Comparison of ENCODE assay signal across 9 cellular contexts in the genomic region with DNA sequence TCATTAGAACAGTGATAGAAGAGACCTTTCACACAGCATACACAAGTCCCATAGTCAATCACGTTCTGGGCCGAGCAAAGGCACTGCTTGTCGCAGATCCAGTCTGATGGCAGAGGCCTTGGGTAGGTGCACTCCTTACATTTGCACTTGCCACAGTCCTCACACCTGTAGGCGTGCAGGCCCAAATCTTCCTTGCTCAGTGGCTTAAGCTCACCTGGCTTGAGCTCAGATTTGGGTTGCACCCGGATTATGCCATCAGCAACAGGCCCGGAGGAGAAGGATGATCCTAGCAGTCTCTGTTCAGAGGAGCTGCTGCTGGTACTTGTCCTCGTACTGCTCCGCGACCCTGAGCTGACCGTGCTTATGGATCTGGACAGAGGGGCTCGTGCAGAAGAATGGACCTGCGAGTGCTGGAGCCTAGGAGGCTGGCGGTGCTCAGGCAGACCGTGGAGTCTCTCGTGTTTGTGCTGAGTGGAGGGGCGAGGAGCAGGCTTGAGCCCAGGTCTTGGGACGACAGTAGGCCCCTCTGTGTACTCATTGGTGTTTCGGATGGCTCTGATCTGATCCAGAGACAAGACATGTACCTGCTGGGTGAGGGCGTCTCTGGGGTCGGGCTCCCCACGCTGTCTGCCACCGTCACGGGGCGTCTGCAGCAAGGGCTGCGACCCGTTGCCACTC. TPM values are rescaled to one million over a fixed set of nuclear protein-coding genes. Genes with fewer than 3 reads are reported as not detected.
DNase-seq lines count a peak whose midpoint lies in the region; ATAC-seq and TF ChIP-seq lines count a peak whose summit lies in the region.
"Had no signal": no experiment of that assay in that cellular context is flagged by ENCODE, and none has a peak within 500 bp of the region (broad histone marks: within the 10 kb centered on the region; RNA-seq: fewer than 3 reads in every experiment).

No MANE protein-coding gene starts in this region.

- H2BK12ac ChIP-seq in neuronal stem cell (ENCODE audit: low read length), result no peak overlapping the region

- no peak for DNase-seq in AG10803 (ENCODE audit: low read depth)
- peak; percentile 29 for DNase-seq in adipocyte (ENCODE audit: low read depth)
- DNase-seq in fibroblast of villous mesenchyme (ENCODE audit: low read depth), result no peak
- DNase-seq in neuronal stem cell (ENCODE audit: low spot score), result no peak
- no peak for DNase-seq in DMS114 treated with DMSO at 0.1 percent for 48 hours (lab: John Stamatoyannopoulos, UW; ENCODE audit: unreplicated experiment)
- no peak for DNase-seq in NCI-H524 treated with DMSO at 0.1 percent for 48 hours (lab: John Stamatoyannopoulos, UW)
- no peak for DNase-seq in stimulated activated CD4-positive, alpha-beta T cell treated with anti-CD3 and anti-CD28 coated beads, Interleukin-12 subunit alpha, Interleukin-12 subunit beta, amount 100 ng/mL, for 4 hours
- DNase-seq: COR-L47 had no signal

- H2BK15ac ChIP-seq in neuronal stem cell (ENCODE audit: low read length), result no peak overlapping the region

- no CpG with 5 or more reads among the region's 26 CpGs for WGBS in neuronal stem cell (ENCODE audit: extremely low coverage in 2 of 2, insufficient read length in 2 of 2, insufficient replicate concordance in 1 of 2), 2 donors

- no peak overlapping the region for H2AFZ ChIP-seq in neuronal stem cell (ENCODE audit: low read length)

- no peak overlapping the region for H3K4ac ChIP-seq in neuronal stem cell (ENCODE audit: low read length)

- H3K36me3 ChIP-seq in adipocyte (ENCODE audit: control insufficient read depth, insufficient read depth, low read length, severe bottlenecking), result peaks cover 16% of the 10 kb centered on the region
- peaks cover 14 to 76% of the 10 kb centered on the region in 2 donors for H3K36me3 ChIP-seq in neuronal stem cell (replicated peaks in 1 of 2; ENCODE audit: control insufficient read depth in 2 of 2, insufficient read depth in 2 of 2, low read length in 2 of 2)

- ATAC-seq in GM21423 (IDR thresholded peaks at IDR 0.05; ENCODE audit: unreplicated experiment), result no peak

- H3K4me1 ChIP-seq in adipocyte (ENCODE audit: control insufficient read depth, insufficient read depth, low read length) (peaks cover 36% of the 10 kb centered on the region), neuronal stem cell (ENCODE audit: control insufficient read depth in 2 of 2, insufficient read depth in 1 of 2, low read depth in 1 of 2, low read length in 2 of 2) (peaks cover 7 to 9% of the 10 kb centered on the region in 2 donors)

- no peaks in the 10 kb centered on the region for H3K79me1 ChIP-seq in neuronal stem cell (ENCODE audit: low read depth, low read length)

- no peak overlapping the region for H4K91ac ChIP-seq in neuronal stem cell (ENCODE audit: low read depth, low read length, poor library complexity)

- no peak overlapping the region for H4K8ac ChIP-seq in neuronal stem cell (ENCODE audit: low read depth, low read length)

- TF ChIP-seq CTCF in AG10803 (conservative IDR thresholded peaks at IDR 0.05; ENCODE audit: low read length) (no peak), fibroblast of villous mesenchyme (IDR thresholded peaks at IDR 0.05; ENCODE audit: insufficient read depth, low read depth, low read length) (no peak)

- H3K27ac ChIP-seq in neuronal stem cell (replicated peaks; ENCODE audit: low read length), result no peak overlapping the region

- no peak overlapping the region for H2BK120ac ChIP-seq in neuronal stem cell (ENCODE audit: low read depth, low read length)

- H2BK5ac ChIP-seq in neuronal stem cell (ENCODE audit: low read length), result peak overlapping the region; percentile 15

- peak overlapping the region; percentile 2 for H3K23ac ChIP-seq in neuronal stem cell (ENCODE audit: low read depth, low read length, poor library complexity)

- H3K18ac ChIP-seq in neuronal stem cell (ENCODE audit: low read length), result peak overlapping the region; percentile 49

- no peak overlapping the region for H2AK5ac ChIP-seq in neuronal stem cell (ENCODE audit: low read depth, low read length)

- peak overlapping the region; percentile 56 for H3K4me2 ChIP-seq in neuronal stem cell (ENCODE audit: insufficient read depth, low read length, poor library complexity, severe bottlenecking)

- H3K9me3 ChIP-seq in adipocyte (ENCODE audit: control insufficient read depth, low read length) (no peaks in the 10 kb centered on the region), neuronal stem cell (replicated peaks in 1 of 2; ENCODE audit: control insufficient read depth in 2 of 2, insufficient read depth in 1 of 2, low read depth in 1 of 2, low read length in 2 of 2) (peaks cover 0 to 7% of the 10 kb centered on the region in 2 donors)

- H3K27me3 ChIP-seq in adipocyte (replicated peaks; ENCODE audit: control insufficient read depth, insufficient read depth, low read length), result no peaks in the 10 kb centered on the region
- H3K27me3 ChIP-seq in neuronal stem cell (ENCODE audit: control insufficient read depth in 3 of 3, insufficient read depth in 3 of 3, low read depth in 1 of 3, low read length in 3 of 3), result no peaks in the 10 kb centered on the region

- H3K9ac ChIP-seq in adipocyte (ENCODE audit: low read length) (peak overlapping the region; percentile 95), neuronal stem cell (ENCODE audit: low read depth, low read length, poor library complexity) (peak overlapping the region; percentile 86)

- H3K14ac ChIP-seq in neuronal stem cell (ENCODE audit: low read length), result no peak overlapping the region

- H3K4me3 ChIP-seq in AG10803 (ENCODE audit: low read length), result peak overlapping the region; percentile 82
- H3K4me3 ChIP-seq in adipocyte (ENCODE audit: low read length), result peak overlapping the region; percentile 91
- peak overlapping the region; percentile 88 for H3K4me3 ChIP-seq in fibroblast of villous mesenchyme (ENCODE audit: low read depth, low read length)
- H3K4me3 ChIP-seq in neuronal stem cell (ENCODE audit: low read length in 2 of 2), result peak overlapping the region; percentile 63 to 75

RNA-seq across cellular contexts. Expression of a gene that starts 3.8 kb away (rescaled TPM):
- 15.8 and 16.0 TPM in 2 replicates for total RNA-seq in fibroblast of villous mesenchyme
- polyA plus RNA-seq in neuronal stem cell (2013, experiment 1 of 2), result 98.8 TPM
- 98.5 TPM for polyA plus RNA-seq in neuronal stem cell (2013, experiment 2 of 2)
